In the genomic region with DNA sequence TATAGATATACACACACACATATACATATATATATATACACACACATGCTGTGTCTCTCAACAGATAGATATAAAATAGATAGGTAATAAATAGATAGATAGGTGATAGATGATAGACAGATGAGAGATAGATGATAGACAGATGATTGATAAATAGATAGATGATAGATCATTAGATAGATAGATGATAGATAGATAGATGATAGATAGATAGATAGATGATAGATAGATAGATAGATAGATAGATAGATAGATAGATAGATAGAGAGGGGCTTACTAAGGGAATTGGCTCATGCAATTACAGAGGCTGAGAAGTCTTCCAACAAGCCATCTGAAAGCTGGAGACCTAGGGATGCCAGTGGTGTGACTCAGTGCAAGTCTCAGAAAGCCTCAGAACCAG, we compare ENCODE assay signal across 26 cellular contexts.
"Had no signal": no experiment of that assay in that cellular context is flagged by ENCODE, and none has a peak within 500 bp of the region (broad histone marks: within the 10 kb centered on the region; RNA-seq: fewer than 3 reads in every experiment).

No MANE protein-coding gene starts in this region.

- H3K27ac ChIP-seq: colonic mucosa, coronary artery, dorsolateral prefrontal cortex, epithelial cell of prostate, esophagus muscularis mucosa, esophagus squamous epithelium, foreskin keratinocyte, gastrocnemius medialis, gastroesophageal sphincter, heart left ventricle, heart right ventricle had no signal

- H3K4me3 Mint-ChIP-seq: dendritic cell treated with granulocyte-macrophage colony-stimulating factor and Interleukin-4, amounts not matched to agents 40 ng/mL and 50 ng/mL, for 4 days; effector memory CD8-positive, alpha-beta T cell; endodermal cell had no signal

- H3K9me3 ChIP-seq: colonic mucosa, esophagus muscularis mucosa, esophagus squamous epithelium, gastrocnemius medialis, gastroesophageal sphincter, heart left ventricle had no signal

- H3K27me3 ChIP-seq: colonic mucosa, esophagus muscularis mucosa, esophagus squamous epithelium, foreskin keratinocyte, gastrocnemius medialis, gastroesophageal sphincter, heart left ventricle, heart right ventricle had no signal

- H3K4me1 ChIP-seq: colonic mucosa, esophagus muscularis mucosa, esophagus squamous epithelium, foreskin keratinocyte, gastrocnemius medialis, gastroesophageal sphincter, heart left ventricle, heart right ventricle had no signal

- DNase-seq: colonic mucosa; cortex of kidney; dermis blood vessel endothelial cell; dorsolateral prefrontal cortex; effector CD4-positive, alpha-beta T cell; effector CD8-positive, alpha-beta T cell; effector memory CD4-positive, alpha-beta T cell; effector memory CD8-positive, alpha-beta T cell; endodermal cell; erythroblast; esophagus squamous epithelium; foreskin fibroblast; foreskin keratinocyte; foreskin melanocyte; gastrocnemius medialis; glutamatergic neuron; head of caudate nucleus; heart left ventricle; heart right ventricle had no signal

- H3K4me1 Mint-ChIP-seq: endodermal cell had no signal

- H3K36me3 ChIP-seq: colonic mucosa, esophagus muscularis mucosa, esophagus squamous epithelium, gastrocnemius medialis, gastroesophageal sphincter, heart left ventricle, heart right ventricle had no signal

- H3K9me3 Mint-ChIP-seq: dendritic cell treated with granulocyte-macrophage colony-stimulating factor and Interleukin-4, amounts not matched to agents 40 ng/mL and 50 ng/mL, for 4 days; effector memory CD8-positive, alpha-beta T cell had no signal

- FAIRE-seq: endothelial cell of umbilical vein had no signal

- H3K27ac Mint-ChIP-seq: dendritic cell treated with granulocyte-macrophage colony-stimulating factor and Interleukin-4, amounts not matched to agents 40 ng/mL and 50 ng/mL, for 4 days; effector memory CD8-positive, alpha-beta T cell; endodermal cell had no signal

- H3K4me3 ChIP-seq: colonic mucosa, coronary artery, dorsolateral prefrontal cortex, esophagus muscularis mucosa, esophagus squamous epithelium, gastrocnemius medialis, gastroesophageal sphincter, heart left ventricle, heart right ventricle had no signal

- ATAC-seq: effector memory CD8-positive, alpha-beta T cell; esophagus mucosa; foreskin keratinocyte; gastrocnemius medialis; gastroesophageal sphincter; heart left ventricle; heart right ventricle had no signal
